Comparison of ENCODE assay signal across 14 cellular contexts in genomic region chr10:103667390-103667789, GRCh38.
DNase-seq lines count a peak whose midpoint lies in the region; ATAC-seq and TF ChIP-seq lines count a peak whose summit lies in the region.
"Had no signal": no experiment of that assay in that cellular context is flagged by ENCODE, and none has a peak within 500 bp of the region (broad histone marks: within the 10 kb centered on the region; RNA-seq: fewer than 3 reads in every experiment).

No MANE protein-coding gene starts in this region.

- POLR2A ChIA-PET in CD8-positive, alpha-beta memory T cell (lab: Charles Lee) = no interaction called here
- POLR2A ChIA-PET in activated CD8-positive, alpha-beta T cell treated with anti-CD3 and anti-CD28 coated beads for 36 hours (lab: Charles Lee) = interaction anchor here (0.6 kb wide), 2 partner anchors 9 to 71 kb away, joined by 3 read pairs; no protein-coding TSS in a partner anchor

- H3K4me3 Mint-ChIP-seq in CD8-positive, alpha-beta memory T cell = peak overlapping the region in 1 of 7 donors; percentile 31
- H3K4me3 Mint-ChIP-seq in activated CD8-positive, alpha-beta T cell treated with anti-CD3 and anti-CD28 coated beads for 36 hours = no peak overlapping the region
- H3K4me3 Mint-ChIP-seq: natural killer cell treated with Interleukin-12 subunit alpha and Interleukin-12 subunit beta and Interleukin-15 and Interleukin-18, amount 100 ng/mL, for 72 hours; stimulated activated naive B cell treated with anti-CD40 and anti-IgM and Interleukin-4, amounts not matched to agents 10 μg/mL and 1 μg/mL and 100 μg/mL, for 72 hours had no signal

- H3K36me3 ChIP-seq in CD8-positive, alpha-beta memory T cell (ENCODE audit: insufficient read depth, low read length) = no peaks in the 10 kb centered on the region

- H3K27me3 ChIP-seq in CD8-positive, alpha-beta memory T cell (ENCODE audit: insufficient read depth, low read length, poor library complexity, severe bottlenecking) = no peaks in the 10 kb centered on the region

- no peak for TF ChIP-seq CTCF in activated CD8-positive, alpha-beta T cell treated with anti-CD3 and anti-CD28 coated beads for 36 hours (IDR thresholded peaks at IDR 0.05)

- CTCF ChIA-PET in CD8-positive, alpha-beta memory T cell (lab: Charles Lee) = interaction anchor here (1.9 to 2.5 kb wide), 2 partner anchors 11 to 18 kb away, joined by 7 to 14 read pairs; no protein-coding TSS in a partner anchor
- CTCF ChIA-PET in activated CD8-positive, alpha-beta T cell treated with anti-CD3 and anti-CD28 coated beads for 36 hours (lab: Charles Lee) = interaction anchor here (0.8 to 3.0 kb wide), 5 partner anchors 10 to 103 kb away, joined by 3 to 16 read pairs (median 4); no protein-coding TSS in a partner anchor

- H3K27ac ChIP-seq in CD8-positive, alpha-beta memory T cell (ENCODE audit: low read depth, low read length) = no peak overlapping the region

- H3K36me3 Mint-ChIP-seq in CD8-positive, alpha-beta memory T cell = peaks cover 0 to 2% (median 0%) of the 10 kb centered on the region in 3 donors
- no peaks in the 10 kb centered on the region for H3K36me3 Mint-ChIP-seq in activated CD8-positive, alpha-beta T cell treated with anti-CD3 and anti-CD28 coated beads for 36 hours (ENCODE audit: low read depth)
- H3K36me3 Mint-ChIP-seq: activated naive CD4-positive, alpha-beta T cell treated with anti-CD3 and anti-CD28 coated beads, Interleukin-2, amount 50 U/mL, for 72 hours; natural killer cell treated with Interleukin-12 subunit alpha and Interleukin-12 subunit beta and Interleukin-15 and Interleukin-18, amount 100 ng/mL, for 72 hours had no signal

- DNase-seq in CMK (ENCODE audit: low read depth) (peak; percentile 36), RKO (ENCODE audit: low spot score) (peak; percentile 21), hepatic stellate cell (ENCODE audit: low spot score) (peak; percentile 46), posterior vena cava (ENCODE audit: low spot score) (peak; percentile 89), Ammon's horn (ENCODE audit: low spot score) (no peak)
- DNase-seq in CD8-positive, alpha-beta memory T cell = no peak
- no peak for DNase-seq in activated CD8-positive, alpha-beta T cell treated with anti-CD3 and anti-CD28 coated beads for 36 hours
- DNase-seq: activated CD4-positive, alpha-beta T cell treated with anti-CD3 and anti-CD28 coated beads, Interleukin-2, amount 50 U/mL, for 4 hours; NCI-H774; SK-N-SH; stimulated activated naive B cell treated with anti-CD40 and anti-IgM and Interleukin-4, amounts not matched to agents 10 μg/mL and 1 μg/mL and 100 μg/mL, for 72 hours had no signal

- peaks cover 11% of the 10 kb centered on the region for H3K4me1 ChIP-seq in CD8-positive, alpha-beta memory T cell (ENCODE audit: insufficient read depth, low read length)

- ATAC-seq in GM18867 (IDR thresholded peaks at IDR 0.05; ENCODE audit: unreplicated experiment) = no peak
- ATAC-seq in activated CD8-positive, alpha-beta T cell treated with anti-CD3 and anti-CD28 coated beads for 36 hours = no peak
- ATAC-seq: activated naive CD4-positive, alpha-beta T cell treated with anti-CD3 and anti-CD28 coated beads, Interleukin-2, amount 50 U/mL, for 72 hours; natural killer cell treated with Interleukin-12 subunit alpha and Interleukin-12 subunit beta and Interleukin-15 and Interleukin-18, amount 100 ng/mL, for 72 hours; stimulated activated naive B cell treated with anti-CD40 and anti-IgM and Interleukin-4, amounts not matched to agents 10 μg/mL and 1 μg/mL and 100 μg/mL, for 72 hours had no signal

- H3K27me3 Mint-ChIP-seq in CD8-positive, alpha-beta memory T cell = peaks cover 0 to 2% of the 10 kb centered on the region in 2 donors
- no peaks in the 10 kb centered on the region for H3K27me3 Mint-ChIP-seq in activated CD8-positive, alpha-beta T cell treated with anti-CD3 and anti-CD28 coated beads for 36 hours
- H3K27me3 Mint-ChIP-seq: stimulated activated naive B cell treated with anti-CD40 and anti-IgM and Interleukin-4, amounts not matched to agents 10 μg/mL and 1 μg/mL and 100 μg/mL, for 72 hours had no signal

- no peaks in the 10 kb centered on the region for H3K9me3 Mint-ChIP-seq in CD8-positive, alpha-beta memory T cell
- no peaks in the 10 kb centered on the region for H3K9me3 Mint-ChIP-seq in activated CD8-positive, alpha-beta T cell treated with anti-CD3 and anti-CD28 coated beads for 36 hours
- H3K9me3 Mint-ChIP-seq: activated naive CD4-positive, alpha-beta T cell treated with anti-CD3 and anti-CD28 coated beads, Interleukin-2, amount 50 U/mL, for 72 hours; natural killer cell treated with Interleukin-12 subunit alpha and Interleukin-12 subunit beta and Interleukin-15 and Interleukin-18, amount 100 ng/mL, for 72 hours; stimulated activated naive B cell treated with anti-CD40 and anti-IgM and Interleukin-4, amounts not matched to agents 10 μg/mL and 1 μg/mL and 100 μg/mL, for 72 hours had no signal

- H3K4me3 ChIP-seq in CD8-positive, alpha-beta memory T cell (ENCODE audit: low read length) = no peak overlapping the region

- H3K4me1 Mint-ChIP-seq in CD8-positive, alpha-beta memory T cell = peaks cover 16 to 26% (median 18%) of the 10 kb centered on the region in 3 donors
- peaks cover 9% of the 10 kb centered on the region for H3K4me1 Mint-ChIP-seq in activated CD8-positive, alpha-beta T cell treated with anti-CD3 and anti-CD28 coated beads for 36 hours (ENCODE audit: low read depth)

- no peaks in the 10 kb centered on the region for H3K9me3 ChIP-seq in CD8-positive, alpha-beta memory T cell (ENCODE audit: low read length)
- H3K9me3 ChIP-seq: SK-N-SH had no signal

- no peak overlapping the region for H3K27ac Mint-ChIP-seq in CD8-positive, alpha-beta memory T cell
- no peak overlapping the region for H3K27ac Mint-ChIP-seq in activated CD8-positive, alpha-beta T cell treated with anti-CD3 and anti-CD28 coated beads for 36 hours
- H3K27ac Mint-ChIP-seq: activated naive CD4-positive, alpha-beta T cell treated with anti-CD3 and anti-CD28 coated beads, Interleukin-2, amount 50 U/mL, for 72 hours had no signal

- intact Hi-C loops in posterior vena cava (cut with DNase I) = loop anchor here in 1 of 2 donors (10.0 kb wide), 1 partner anchor 53 kb away; no protein-coding TSS in a partner anchor
- intact Hi-C loops in activated CD8-positive, alpha-beta T cell treated with anti-CD3 and anti-CD28 coated beads for 36 hours (cut with micrococcal nuclease) = no loop called here

Comparison
In these comparisons a context has a peak if more than half of its experiments do, and no peak if none do; other contexts are left out.
1. DNase-seq: peak in CMK (single experiment), RKO (single experiment), hepatic stellate cell (single experiment) and posterior vena cava (single experiment); none in Ammon's horn (single experiment), CD8-positive, alpha-beta memory T cell (0 of 5) and activated CD8-positive, alpha-beta T cell treated with anti-CD3 and anti-CD28 coated beads for 36 hours (single experiment).